22 cellular contexts compared by ENCODE assay signal in the genomic region with DNA sequence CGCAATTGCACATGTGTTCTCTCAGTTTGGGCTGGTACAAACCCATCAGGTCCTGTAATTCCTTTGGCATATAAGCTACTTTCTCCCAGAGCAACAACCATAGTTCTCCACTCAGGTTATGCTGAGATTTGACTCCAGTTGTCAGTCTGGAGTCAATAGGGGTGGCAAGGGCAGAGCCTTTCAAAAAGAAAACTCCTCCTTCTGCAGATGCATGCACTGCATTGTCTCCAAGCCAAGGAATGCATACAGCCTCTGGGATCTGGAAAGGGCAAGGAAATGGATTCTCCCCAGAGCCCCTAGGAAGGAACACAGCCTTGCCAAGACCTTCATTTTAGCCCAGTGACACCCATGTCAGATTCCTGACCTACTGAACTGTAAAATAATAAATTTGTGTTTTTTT. TPM values are rescaled to one million over a fixed set of nuclear protein-coding genes. Genes with fewer than 3 reads are reported as not detected.
"Had no signal": no experiment of that assay in that cellular context is flagged by ENCODE, and none has a peak within 500 bp of the region (broad histone marks: within the 10 kb centered on the region; RNA-seq: fewer than 3 reads in every experiment).

No MANE protein-coding gene starts in this region.

- H3K4me3 Mint-ChIP-seq: activated B cell treated with CpG ODN at 0.5 μM for 24 hours, nephron had no signal

- H3K9me3 Mint-ChIP-seq: activated B cell treated with CpG ODN at 0.5 μM for 24 hours had no signal

- H3K27me3 ChIP-seq: brain microvascular endothelial cell, foreskin keratinocyte, thyroid gland had no signal

- H3K27ac ChIP-seq: brain microvascular endothelial cell, dorsolateral prefrontal cortex, foreskin keratinocyte, thyroid gland had no signal

- DNase-seq: activated B cell treated with CpG ODN at 0.5 μM for 24 hours; activated CD4-positive, alpha-beta T cell treated with anti-CD3 and anti-CD28 coated beads for 4 hours; activated gamma-delta T cell treated with Interleukin-2 at 50 U/mL for 16 hours; activated T-cell treated with anti-CD3 and anti-CD28 coated beads for 4 hours; anterior cingulate cortex; brain microvascular endothelial cell; central memory CD4-positive, alpha-beta T cell; dorsolateral prefrontal cortex; foreskin keratinocyte; head of caudate nucleus; mesenchymal stem cell; retina; stimulated activated CD4-positive, alpha-beta T cell treated with anti-CD3 and anti-CD28 coated beads, Interleukin-12 subunit alpha, Interleukin-12 subunit beta, amount 100 ng/mL, for 4 hours; stimulated activated CD4-positive, alpha-beta T cell treated with anti-CD3 and anti-CD28 coated beads, Interleukin-1b, Interleukin-23, amount 100 ng/mL, for 48 hours; stimulated activated CD8-positive, alpha-beta memory T cell treated with anti-CD3 and anti-CD28 coated beads, Interleukin-4, amount 100 ng/mL, for 48 hours; stimulated activated naive CD4-positive, alpha-beta T cell treated with Interleukin-2 at 50 U/mL for 16 hours; thyroid gland had no signal

- FAIRE-seq: colon, TTC549 had no signal

- H3K9me3 ChIP-seq: thyroid gland had no signal

- H3K27ac Mint-ChIP-seq: activated B cell treated with CpG ODN at 0.5 μM for 24 hours, nephron had no signal

- ATAC-seq: foreskin keratinocyte had no signal

- H3K4me1 ChIP-seq: thyroid gland had no signal

- H3K4me1 Mint-ChIP-seq: activated B cell treated with CpG ODN at 0.5 μM for 24 hours, nephron had no signal

- H3K4me3 ChIP-seq: dorsolateral prefrontal cortex, thyroid gland had no signal

- H3K36me3 ChIP-seq: brain microvascular endothelial cell, thyroid gland had no signal

RNA-seq across cellular contexts. Expression of a gene that starts 31.0 kb away (rescaled TPM):
- total RNA-seq: activated B cell treated with CpG ODN at 0.5 μM for 24 hours, epithelial cell of proximal tubule, fibroblast of lung, foreskin keratinocyte had no signal
- polyA plus RNA-seq: fibroblast of lung, foreskin keratinocyte had no signal

RNA-seq across cellular contexts. Expression of a gene that starts 47.4 kb away (rescaled TPM):
- total RNA-seq: activated B cell treated with CpG ODN at 0.5 μM for 24 hours, epithelial cell of proximal tubule, fibroblast of lung, foreskin keratinocyte had no signal
- polyA plus RNA-seq: fibroblast of lung, foreskin keratinocyte had no signal
